In genomic region chr20:50133474-50134217, GRCh38 we compare ENCODE assay signal across 1 cellular context.
TF ChIP-seq lines count a peak whose summit lies in the region.

No MANE protein-coding gene starts in this region.

TF ChIP-seq in GM23338, 12 proteins besides CTCF, POLR2A, EP300 and RAD21 (continued from another document):
- TF ChIP-seq ZNF462 (CRISPR knock-in tag; IDR thresholded peaks at IDR 0.05) (no peak), ETS1 (IDR thresholded peaks at IDR 0.05) (no peak), POLR2AphosphoS5 (IDR thresholded peaks at IDR 0.05; ENCODE audit: low read depth) (no peak), CREB1 (CRISPR knock-in tag; IDR thresholded peaks at IDR 0.05; ENCODE audit: low read depth) (no peak), ZNF114 (CRISPR knock-in tag; IDR thresholded peaks at IDR 0.05) (no peak), REST (IDR thresholded peaks at IDR 0.05; ENCODE audit: unreplicated experiment) (no peak), NANOG (IDR thresholded peaks at IDR 0.05; ENCODE audit: borderline replicate concordance) (no peak), ZNF331 (CRISPR knock-in tag; IDR thresholded peaks at IDR 0.05; ENCODE audit: low read depth) (no peak), JUNB (IDR thresholded peaks at IDR 0.05; ENCODE audit: unreplicated experiment) (no peak)
